Comparison of ENCODE assay signal across 9 cellular contexts in the genomic region with DNA sequence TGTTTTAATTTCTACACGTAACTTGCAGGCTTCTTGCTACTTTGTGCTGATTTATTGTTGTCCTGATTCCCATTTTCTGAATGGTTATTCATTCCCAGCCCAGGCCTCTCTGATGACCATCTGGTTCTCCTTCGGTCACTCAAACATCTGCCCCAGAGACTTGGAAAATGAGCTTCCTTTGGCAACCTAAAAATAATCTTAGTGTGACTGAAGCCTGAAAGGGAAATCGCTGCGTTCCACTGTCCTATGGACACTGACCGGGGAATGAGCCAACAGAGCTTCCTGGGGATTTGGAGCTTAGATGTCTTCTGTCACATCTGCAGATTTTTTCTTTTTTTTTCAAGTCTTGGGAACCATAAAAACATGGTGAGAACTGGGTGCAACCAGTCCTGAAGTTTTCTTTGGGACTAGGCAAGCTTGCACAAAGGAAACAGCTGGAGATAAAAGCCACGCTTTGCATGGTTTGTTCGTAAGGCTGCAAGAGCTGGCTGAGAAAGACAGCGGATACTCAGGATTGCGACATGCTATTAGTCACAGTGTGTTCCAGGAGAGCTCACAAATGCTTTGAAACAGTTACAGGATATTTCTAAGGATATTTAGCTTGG.
DNase-seq lines count a peak whose midpoint lies in the region; ATAC-seq, FAIRE-seq and TF ChIP-seq lines count a peak whose summit lies in the region.
"Had no signal": no experiment of that assay in that cellular context is flagged by ENCODE, and none has a peak within 500 bp of the region (broad histone marks: within the 10 kb centered on the region; RNA-seq: fewer than 3 reads in every experiment).

No MANE protein-coding gene starts in this region.

- CTCF ChIA-PET in GM10248 (lab: Yijun Ruan, JAX): interaction anchor here (1.1 to 1.8 kb wide), 3 partner anchors 10 to 43 kb away, joined by 3 to 6 read pairs (median 3); no protein-coding TSS in a partner anchor

- no peak for ATAC-seq in activated naive CD8-positive, alpha-beta T cell treated with anti-CD3 and anti-CD28 coated beads, Interleukin-2, amount 50 U/mL, for 24 hours

- H3K27ac Mint-ChIP-seq in activated naive CD8-positive, alpha-beta T cell treated with anti-CD3 and anti-CD28 coated beads, Interleukin-2, amount 50 U/mL, for 24 hours: no peak overlapping the region

- intact Hi-C loops in esophagus squamous epithelium (cut with DNase I): no loop called here

- peaks cover 9 to 56% (median 23%) of the 10 kb centered on the region in 3 donors for H3K4me1 ChIP-seq in esophagus squamous epithelium
- H3K4me1 ChIP-seq in muscle layer of duodenum (ENCODE audit: control insufficient read depth in 1 of 2, insufficient read depth in 2 of 2, low read length in 2 of 2): peaks cover 0 to 16% of the 10 kb centered on the region in 2 donors

- H3K9me3 ChIP-seq in esophagus squamous epithelium (no peaks in the 10 kb centered on the region), muscle layer of duodenum (ENCODE audit: control insufficient read depth in 1 of 2, low read length in 2 of 2) (no peaks in the 10 kb centered on the region)

- H3K27me3 ChIP-seq in esophagus squamous epithelium (no peaks in the 10 kb centered on the region), muscle layer of duodenum (ENCODE audit: low read depth, low read length) (no peaks in the 10 kb centered on the region)

- H3K36me3 ChIP-seq in esophagus squamous epithelium: no peaks in the 10 kb centered on the region
- H3K36me3 ChIP-seq in muscle layer of duodenum (ENCODE audit: control insufficient read depth in 1 of 2, insufficient read depth in 2 of 2, low read length in 2 of 2): no peaks in the 10 kb centered on the region

- TF ChIP-seq POLR2A in esophagus squamous epithelium (IDR thresholded peaks at IDR 0.05): no peak

- DNase-seq in CD1c-positive myeloid dendritic cell (ENCODE audit: extremely low spot score): peak; percentile 42
- peak; percentile 92 for DNase-seq in RCC 7860 (ENCODE audit: low spot score)
- no peak for DNase-seq in esophagus squamous epithelium (lab: John Stamatoyannopoulos, UW)
- no peak for DNase-seq in GM10248 (ENCODE audit: extremely low spot score)
- DNase-seq in activated naive CD8-positive, alpha-beta T cell treated with anti-CD3 and anti-CD28 coated beads, Interleukin-2, amount 50 U/mL, for 24 hours: no peak
- DNase-seq in activated CD4-positive, alpha-beta T cell treated with anti-CD3 and anti-CD28 coated beads for 4 hours: no peak
- no peak for DNase-seq in NCI-H446 (lab: John Stamatoyannopoulos, UW)

- H3K27ac ChIP-seq in esophagus squamous epithelium (peak overlapping the region; percentile 46 to 82 (median 54)), muscle layer of duodenum (ENCODE audit: low read length) (no peak overlapping the region)

- H3K9me3 Mint-ChIP-seq in activated naive CD8-positive, alpha-beta T cell treated with anti-CD3 and anti-CD28 coated beads, Interleukin-2, amount 50 U/mL, for 24 hours: no peaks in the 10 kb centered on the region

- H3K4me3 ChIP-seq in esophagus squamous epithelium (peak overlapping the region in 1 of 4 donors; percentile 4), muscle layer of duodenum (ENCODE audit: low read depth in 1 of 2, low read length in 2 of 2) (peak overlapping the region; percentile 7 to 21)

- FAIRE-seq in RCC 7860 (lab: Jason Lieb, UNC): peak; percentile 96
- FAIRE-seq: GM18507 had no signal

- H3K27me3 Mint-ChIP-seq in activated naive CD8-positive, alpha-beta T cell treated with anti-CD3 and anti-CD28 coated beads, Interleukin-2, amount 50 U/mL, for 24 hours: no peaks in the 10 kb centered on the region

- no peak overlapping the region for H3K4me3 Mint-ChIP-seq in activated naive CD8-positive, alpha-beta T cell treated with anti-CD3 and anti-CD28 coated beads, Interleukin-2, amount 50 U/mL, for 24 hours

- TF ChIP-seq CTCF in esophagus squamous epithelium (IDR thresholded peaks at IDR 0.05) (no peak), GM10248 (IDR thresholded peaks at IDR 0.05; ENCODE audit: control extremely low read depth, extremely low read depth, low read depth, missing control alignments) (no peak)

- WGBS in esophagus squamous epithelium, 2 donors: 15% methylated on average over 9 of the region's 9 CpGs

- peaks cover 3% of the 10 kb centered on the region for H3K4me1 Mint-ChIP-seq in activated naive CD8-positive, alpha-beta T cell treated with anti-CD3 and anti-CD28 coated beads, Interleukin-2, amount 50 U/mL, for 24 hours

- POLR2A ChIA-PET in GM10248 (lab: Yijun Ruan, JAX): no interaction called here

- H3K36me3 Mint-ChIP-seq in activated naive CD8-positive, alpha-beta T cell treated with anti-CD3 and anti-CD28 coated beads, Interleukin-2, amount 50 U/mL, for 24 hours (ENCODE audit: low read depth): no peaks in the 10 kb centered on the region

Comparison
In these comparisons a context has a peak if more than half of its experiments do, and no peak if none do; other contexts are left out.
1. DNase-seq: peak in CD1c-positive myeloid dendritic cell (single experiment) and RCC 7860 (single experiment); none in esophagus squamous epithelium (single experiment), GM10248 (single experiment), activated naive CD8-positive, alpha-beta T cell treated with anti-CD3 and anti-CD28 coated beads, Interleukin-2, amount 50 U/mL, for 24 hours (single experiment), activated CD4-positive, alpha-beta T cell treated with anti-CD3 and anti-CD28 coated beads for 4 hours (0 of 2) and NCI-H446 (0 of 2).